ENCODE assay signal across 8 cellular contexts in the genomic region with DNA sequence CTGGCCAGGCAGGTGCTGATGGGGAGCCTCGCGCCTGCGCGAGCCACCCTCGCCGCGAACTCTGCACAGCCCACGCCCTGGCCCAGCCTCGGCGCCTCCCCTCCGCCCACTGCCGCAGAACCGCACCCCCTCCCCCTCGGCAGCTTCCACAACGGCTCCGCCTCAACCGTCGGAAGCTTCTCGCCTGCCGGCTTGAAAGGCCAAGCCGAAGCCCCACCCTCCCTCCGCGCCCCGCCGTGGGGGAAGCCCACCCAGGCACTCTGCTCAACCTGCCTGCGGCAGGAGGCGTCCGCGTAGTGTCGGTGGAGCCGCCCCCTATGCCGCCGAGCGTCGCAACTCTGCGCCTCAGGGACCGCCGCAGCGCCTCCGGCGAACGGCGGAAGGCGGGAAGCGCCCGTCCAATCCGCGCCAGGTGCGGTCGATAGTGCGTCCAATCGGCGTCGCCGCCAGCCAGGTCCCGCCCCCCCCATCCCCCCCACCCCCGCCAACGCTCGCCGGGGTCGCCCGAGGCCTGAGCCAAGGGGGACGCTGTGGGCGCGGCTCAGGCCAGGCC. TPM values are rescaled to one million over a fixed set of nuclear protein-coding genes. Genes with fewer than 3 reads are reported as not detected.
A peak's percentile ranks its signal among the peaks of the same experiment; 100 is the strongest.
DNase-seq lines count a peak whose midpoint lies in the region; ATAC-seq and TF ChIP-seq lines count a peak whose summit lies in the region.

A gene with protein sequence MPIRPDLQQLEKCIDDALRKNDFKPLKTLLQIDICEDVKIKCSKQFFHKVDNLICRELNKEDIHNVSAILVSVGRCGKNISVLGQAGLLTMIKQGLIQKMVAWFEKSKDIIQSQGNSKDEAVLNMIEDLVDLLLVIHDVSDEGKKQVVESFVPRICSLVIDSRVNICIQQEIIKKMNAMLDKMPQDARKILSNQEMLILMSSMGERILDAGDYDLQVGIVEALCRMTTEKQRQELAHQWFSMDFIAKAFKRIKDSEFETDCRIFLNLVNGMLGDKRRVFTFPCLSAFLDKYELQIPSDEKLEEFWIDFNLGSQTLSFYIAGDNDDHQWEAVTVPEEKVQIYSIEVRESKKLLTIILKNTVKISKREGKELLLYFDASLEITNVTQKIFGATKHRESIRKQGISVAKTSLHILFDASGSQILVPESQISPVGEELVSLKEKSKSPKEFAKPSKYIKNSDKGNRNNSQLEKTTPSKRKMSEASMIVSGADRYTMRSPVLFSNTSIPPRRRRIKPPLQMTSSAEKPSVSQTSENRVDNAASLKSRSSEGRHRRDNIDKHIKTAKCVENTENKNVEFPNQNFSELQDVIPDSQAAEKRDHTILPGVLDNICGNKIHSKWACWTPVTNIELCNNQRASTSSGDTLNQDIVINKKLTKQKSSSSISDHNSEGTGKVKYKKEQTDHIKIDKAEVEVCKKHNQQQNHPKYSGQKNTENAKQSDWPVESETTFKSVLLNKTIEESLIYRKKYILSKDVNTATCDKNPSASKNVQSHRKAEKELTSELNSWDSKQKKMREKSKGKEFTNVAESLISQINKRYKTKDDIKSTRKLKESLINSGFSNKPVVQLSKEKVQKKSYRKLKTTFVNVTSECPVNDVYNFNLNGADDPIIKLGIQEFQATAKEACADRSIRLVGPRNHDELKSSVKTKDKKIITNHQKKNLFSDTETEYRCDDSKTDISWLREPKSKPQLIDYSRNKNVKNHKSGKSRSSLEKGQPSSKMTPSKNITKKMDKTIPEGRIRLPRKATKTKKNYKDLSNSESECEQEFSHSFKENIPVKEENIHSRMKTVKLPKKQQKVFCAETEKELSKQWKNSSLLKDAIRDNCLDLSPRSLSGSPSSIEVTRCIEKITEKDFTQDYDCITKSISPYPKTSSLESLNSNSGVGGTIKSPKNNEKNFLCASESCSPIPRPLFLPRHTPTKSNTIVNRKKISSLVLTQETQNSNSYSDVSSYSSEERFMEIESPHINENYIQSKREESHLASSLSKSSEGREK (N-terminal part only) (minus strand): TSS at position 342 of the 553 bp plus-strand sequence. CDS start 11,224 bp downstream, outside the sequence.

- CTCF ChIA-PET in CD4-positive, alpha-beta T cell (lab: Charles Lee), result interaction anchor here (1.1 to 2.4 kb wide), 6 partner anchors 10 to 25 kb away, joined by 3 to 31 read pairs (median 6); a partner anchor contains a TSS

- no peaks in the 10 kb centered on the region for H3K9me3 Mint-ChIP-seq in CD4-positive, alpha-beta T cell
- H3K9me3 Mint-ChIP-seq in mesothelial cell of epicardium, result no peaks in the 10 kb centered on the region

- H3K4me1 ChIP-seq in effector memory CD4-positive, alpha-beta T cell (ENCODE audit: control insufficient read depth, insufficient read depth, low read length, poor library complexity, severe bottlenecking), result no peaks in the 10 kb centered on the region

- H3K27ac Mint-ChIP-seq in CD4-positive, alpha-beta T cell, result peak within 1 kb of the TSS; percentile 67
- H3K27ac Mint-ChIP-seq in mesothelial cell of epicardium, result no peak within 1 kb of the TSS

- peak within 1 kb of the TSS; percentile 74 for H3K4me3 ChIP-seq in effector memory CD4-positive, alpha-beta T cell (ENCODE audit: insufficient read depth, low read depth, low read length, poor library complexity, severe bottlenecking)

- peak; percentile 81 for ATAC-seq in CD4-positive, alpha-beta T cell (ENCODE audit: poor library complexity)
- ATAC-seq in HG03159 (IDR thresholded peaks at IDR 0.05; ENCODE audit: unreplicated experiment), result peak; percentile 22

- POLR2A ChIA-PET in CD4-positive, alpha-beta T cell (lab: Charles Lee), result interaction anchor here (1.4 kb wide), 1 partner anchor 16 kb away, joined by 4 read pairs; no protein-coding TSS in a partner anchor

- peak; percentile 35 to 69 (median 52) for DNase-seq in CD4-positive, alpha-beta T cell
- DNase-seq in activated CD4-positive, alpha-beta T cell treated with anti-CD3 and anti-CD28 coated beads, Interleukin-2, amount 50 U/mL, for 4 hours, result peak; percentile 57 to 62
- DNase-seq in effector memory CD4-positive, alpha-beta T cell, result peak; percentile 23 to 61 (median 49)
- DNase-seq in mesothelial cell of epicardium (ENCODE audit: low spot score in 2 of 2, unreplicated experiment in 2 of 2), result no peak
- peak; percentile 20 to 35 for DNase-seq in stimulated activated CD8-positive, alpha-beta memory T cell treated with anti-CD3 and anti-CD28 coated beads, Interleukin-7, amount 100 ng/mL, for 48 hours (ENCODE audit: extremely low read depth in 1 of 2, low read depth in 1 of 2)
- DNase-seq in NCI-H1694 (lab: John Stamatoyannopoulos, UW), result no peak
- no peak for DNase-seq in NK-92 (lab: John Stamatoyannopoulos, UW; ENCODE audit: unreplicated experiment)

- peaks cover 1% of the 10 kb centered on the region for H3K36me3 Mint-ChIP-seq in CD4-positive, alpha-beta T cell (ENCODE audit: low read depth)
- no peaks in the 10 kb centered on the region for H3K36me3 Mint-ChIP-seq in mesothelial cell of epicardium

- no peak within 1 kb of the TSS for H3K27ac ChIP-seq in CD4-positive, alpha-beta T cell (ENCODE audit: low read depth, low read length)
- peak within 1 kb of the TSS; percentile 47 for H3K27ac ChIP-seq in effector memory CD4-positive, alpha-beta T cell (ENCODE audit: insufficient read depth, low read length, poor library complexity, severe bottlenecking)

- no peaks in the 10 kb centered on the region for H3K27me3 Mint-ChIP-seq in CD4-positive, alpha-beta T cell
- H3K27me3 Mint-ChIP-seq in mesothelial cell of epicardium (ENCODE audit: low read depth), result no peaks in the 10 kb centered on the region

- no peaks in the 10 kb centered on the region for H3K9me3 ChIP-seq in CD4-positive, alpha-beta T cell (ENCODE audit: control insufficient read depth, low read length)
- no peaks in the 10 kb centered on the region for H3K9me3 ChIP-seq in effector memory CD4-positive, alpha-beta T cell (ENCODE audit: control insufficient read depth, low read length)

- no peaks in the 10 kb centered on the region for H3K27me3 ChIP-seq in CD4-positive, alpha-beta T cell (ENCODE audit: control insufficient read depth, insufficient read depth, low read length)
- H3K27me3 ChIP-seq in effector memory CD4-positive, alpha-beta T cell (replicated peaks; ENCODE audit: control insufficient read depth, insufficient read depth, low read length, poor library complexity, severe bottlenecking), result no peaks in the 10 kb centered on the region

- peak within 1 kb of the TSS; percentile 86 for H3K4me3 Mint-ChIP-seq in CD4-positive, alpha-beta T cell
- peak within 1 kb of the TSS; percentile 71 for H3K4me3 Mint-ChIP-seq in mesothelial cell of epicardium

- no peaks in the 10 kb centered on the region for H3K36me3 ChIP-seq in effector memory CD4-positive, alpha-beta T cell (ENCODE audit: control insufficient read depth, insufficient read depth, low read length)

- no peak for TF ChIP-seq CTCF in CD4-positive, alpha-beta T cell (IDR thresholded peaks at IDR 0.05)
- TF ChIP-seq CTCF in mesothelial cell of epicardium (IDR thresholded peaks at IDR 0.05; ENCODE audit: unreplicated experiment), result no peak

- intact Hi-C loops in CD4-positive, alpha-beta T cell (cut with DNase I, micrococcal nuclease), result no loop called here

- peaks cover 39% of the 10 kb centered on the region for H3K4me1 Mint-ChIP-seq in CD4-positive, alpha-beta T cell (ENCODE audit: low read depth)
- peaks cover 27% of the 10 kb centered on the region for H3K4me1 Mint-ChIP-seq in mesothelial cell of epicardium

RNA-seq across cellular contexts. Expression of the gene that starts here (rescaled TPM):
- 1 to 10 TPM; 4.4 to 4.6 TPM for total RNA-seq in CD4-positive, alpha-beta T cell
- 1.8 to 2.8 TPM (median 2.3 TPM) in 3 replicates for total RNA-seq in mesothelial cell of epicardium

Comparison
In these comparisons a context has a peak if more than half of its experiments do, and no peak if none do; other contexts are left out.
1. DNase-seq: peak in CD4-positive, alpha-beta T cell (10 of 10), activated CD4-positive, alpha-beta T cell treated with anti-CD3 and anti-CD28 coated beads, Interleukin-2, amount 50 U/mL, for 4 hours (2 of 2), effector memory CD4-positive, alpha-beta T cell (3 of 3) and stimulated activated CD8-positive, alpha-beta memory T cell treated with anti-CD3 and anti-CD28 coated beads, Interleukin-7, amount 100 ng/mL, for 48 hours (2 of 2); none in mesothelial cell of epicardium (0 of 2), NCI-H1694 (single experiment) and NK-92 (single experiment).